In the genomic region with DNA sequence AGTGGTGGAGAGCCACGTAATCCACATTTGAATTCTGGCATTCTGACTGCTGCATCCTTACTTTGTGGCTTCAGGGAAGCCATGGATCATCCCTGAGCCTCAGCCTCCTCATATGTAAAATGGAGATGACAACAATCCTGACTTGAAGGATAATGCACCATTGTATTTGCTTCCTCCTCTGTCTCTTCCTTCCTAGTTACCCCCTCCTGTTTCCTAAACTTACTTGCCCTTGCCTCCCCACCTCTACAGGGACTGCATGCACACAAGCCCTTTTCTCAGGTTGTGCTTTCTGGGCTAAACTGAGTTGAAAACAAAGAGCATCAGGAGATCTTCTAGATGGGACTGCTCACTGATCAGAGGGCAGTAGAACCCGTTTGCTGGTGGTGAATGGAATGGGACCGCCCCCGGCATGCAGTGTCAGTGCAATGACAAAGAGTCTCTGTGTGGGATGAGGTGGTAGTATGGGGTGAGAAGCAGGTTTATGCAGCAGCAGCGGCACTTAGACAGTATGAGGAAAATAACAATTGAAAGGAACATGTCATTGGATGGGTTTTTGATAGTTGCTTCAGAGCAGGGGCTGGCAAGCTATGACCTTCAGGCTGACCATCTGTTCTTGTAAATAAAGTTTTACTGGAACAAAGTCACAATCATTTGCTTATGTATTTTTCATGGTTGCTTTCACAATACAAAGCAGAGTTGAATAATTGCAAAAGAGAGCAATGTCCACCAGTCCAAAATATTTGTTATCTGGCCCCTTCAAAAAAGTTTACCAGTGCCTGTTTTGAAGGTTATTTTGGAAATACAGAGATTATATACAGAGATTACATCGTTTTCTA, we compare ENCODE assay signal across 1 cellular context.
TF ChIP-seq lines count a peak whose summit lies in the region.

No MANE protein-coding gene starts in this region.

TF ChIP-seq in GM23338, 12 proteins besides CTCF, POLR2A, EP300 and RAD21 (continued from another document):
- TF ChIP-seq, protein P1, sequence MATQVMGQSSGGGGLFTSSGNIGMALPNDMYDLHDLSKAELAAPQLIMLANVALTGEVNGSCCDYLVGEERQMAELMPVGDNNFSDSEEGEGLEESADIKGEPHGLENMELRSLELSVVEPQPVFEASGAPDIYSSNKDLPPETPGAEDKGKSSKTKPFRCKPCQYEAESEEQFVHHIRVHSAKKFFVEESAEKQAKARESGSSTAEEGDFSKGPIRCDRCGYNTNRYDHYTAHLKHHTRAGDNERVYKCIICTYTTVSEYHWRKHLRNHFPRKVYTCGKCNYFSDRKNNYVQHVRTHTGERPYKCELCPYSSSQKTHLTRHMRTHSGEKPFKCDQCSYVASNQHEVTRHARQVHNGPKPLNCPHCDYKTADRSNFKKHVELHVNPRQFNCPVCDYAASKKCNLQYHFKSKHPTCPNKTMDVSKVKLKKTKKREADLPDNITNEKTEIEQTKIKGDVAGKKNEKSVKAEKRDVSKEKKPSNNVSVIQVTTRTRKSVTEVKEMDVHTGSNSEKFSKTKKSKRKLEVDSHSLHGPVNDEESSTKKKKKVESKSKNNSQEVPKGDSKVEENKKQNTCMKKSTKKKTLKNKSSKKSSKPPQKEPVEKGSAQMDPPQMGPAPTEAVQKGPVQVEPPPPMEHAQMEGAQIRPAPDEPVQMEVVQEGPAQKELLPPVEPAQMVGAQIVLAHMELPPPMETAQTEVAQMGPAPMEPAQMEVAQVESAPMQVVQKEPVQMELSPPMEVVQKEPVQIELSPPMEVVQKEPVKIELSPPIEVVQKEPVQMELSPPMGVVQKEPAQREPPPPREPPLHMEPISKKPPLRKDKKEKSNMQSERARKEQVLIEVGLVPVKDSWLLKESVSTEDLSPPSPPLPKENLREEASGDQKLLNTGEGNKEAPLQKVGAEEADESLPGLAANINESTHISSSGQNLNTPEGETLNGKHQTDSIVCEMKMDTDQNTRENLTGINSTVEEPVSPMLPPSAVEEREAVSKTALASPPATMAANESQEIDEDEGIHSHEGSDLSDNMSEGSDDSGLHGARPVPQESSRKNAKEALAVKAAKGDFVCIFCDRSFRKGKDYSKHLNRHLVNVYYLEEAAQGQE (IDR thresholded peaks at IDR 0.05; ENCODE audit: unreplicated experiment) = no peak
- TF ChIP-seq POLR2AphosphoS5 (IDR thresholded peaks at IDR 0.05; ENCODE audit: low read depth) = no peak
